In genomic region chr1:3068400-3069361, GRCh38 we compare ENCODE assay signal across 8 cellular contexts. TPM values are rescaled to one million over a fixed set of nuclear protein-coding genes. Genes with fewer than 3 reads are reported as not detected.
DNase-seq lines count a peak whose midpoint lies in the region; ATAC-seq and TF ChIP-seq lines count a peak whose summit lies in the region.

Gene PRDM16, plus strand, starts transcription at chr1:3069203. Its CDS starts 57 bp downstream, at chr1:3069260.

- intact Hi-C loops in Calu3 (cut with micrococcal nuclease; ENCODE audit: unreplicated experiment): no loop called here
- intact Hi-C loops in left colon (cut with DNase I, micrococcal nuclease): no loop called here

- no TSS peak for BruUV-seq in Calu3 (replicated peaks; lab: Mats Ljungman, UMichigan)

- peaks cover 48% of the 10 kb centered on the region for H3K27me3 Mint-ChIP-seq in Calu3 (ENCODE audit: unreplicated experiment)

- CTCF ChIA-PET in Calu3 (lab: Charles Lee): no interaction called here

- no peak for ATAC-seq in GM21447 (IDR thresholded peaks at IDR 0.05; ENCODE audit: unreplicated experiment)
- no peak for ATAC-seq in left colon

- H3K9me3 Mint-ChIP-seq in Calu3 (ENCODE audit: low read depth, unreplicated experiment): no peaks in the 10 kb centered on the region

- no peaks in the 10 kb centered on the region for H3K4me1 Mint-ChIP-seq in Calu3 (ENCODE audit: low read depth, unreplicated experiment)

- H3K27ac Mint-ChIP-seq in Calu3 (ENCODE audit: unreplicated experiment): no peak within 1 kb of the TSS

- H3K4me3 Mint-ChIP-seq in Calu3 (ENCODE audit: low read depth, unreplicated experiment): peak within 1 kb of the TSS; percentile 61

- H3K36me3 Mint-ChIP-seq in Calu3 (ENCODE audit: insufficient read depth, unreplicated experiment): peaks cover 16% of the 10 kb centered on the region

- DNase-seq in Calu3 (peak; percentile 9), NCI-H748 (lab: John Stamatoyannopoulos, UW; ENCODE audit: unreplicated experiment) (peak; percentile 30), dedifferentiated amniotic fluid mesenchymal stem cell (ENCODE audit: extremely low spot score) (peak; percentile 40), medulla oblongata (ENCODE audit: extremely low spot score) (peak; percentile 43), stromal cell of bone marrow (ENCODE audit: low read depth) (peak; percentile 43), left colon (no peak), OCI-M2 (lab: John Stamatoyannopoulos, UW; ENCODE audit: unreplicated experiment) (no peak)

- TF ChIP-seq CTCF in Calu3 (IDR thresholded peaks at IDR 0.05; ENCODE audit: unreplicated experiment): no peak

RNA-seq across cellular contexts. Expression of gene PRDM16, which starts in this region (rescaled TPM):
- 0.09 and 0.66 TPM in 2 replicates for total RNA-seq in Calu3 (2022)
- total RNA-seq in left colon: 1 to 10 TPM; 1.1 to 1.2 TPM

Comparison
In these comparisons a context has a peak if more than half of its experiments do, and no peak if none do; other contexts are left out.
1. Peak in DNase-seq in Calu3; RNA of the gene not detected or under 1 TPM.
2. DNase-seq: peak in NCI-H748 (single experiment), dedifferentiated amniotic fluid mesenchymal stem cell (single experiment), medulla oblongata (single experiment) and stromal cell of bone marrow (single experiment); none in left colon (0 of 2) and OCI-M2 (single experiment).